ENCODE assay signal across 15 cellular contexts in the genomic region with DNA sequence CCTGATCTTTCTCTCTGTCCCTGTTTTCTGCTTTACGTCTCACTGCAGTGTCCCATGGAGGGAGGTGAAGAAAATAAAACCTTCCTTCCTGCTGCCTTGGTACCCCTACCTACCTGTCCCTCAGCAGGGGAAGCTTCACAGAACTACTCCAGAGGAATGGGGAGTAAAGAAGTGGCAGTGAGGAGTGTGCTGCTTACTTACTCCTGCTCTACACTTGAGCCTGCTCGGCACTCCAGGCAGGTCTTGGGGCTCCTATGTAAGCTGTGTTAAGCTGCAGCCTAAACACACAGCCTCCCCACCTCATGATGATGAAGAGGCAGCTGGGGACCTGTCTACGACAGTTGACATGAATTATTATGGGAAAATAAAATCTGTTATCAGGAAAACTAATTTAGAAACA.
DNase-seq lines count a peak whose midpoint lies in the region; ATAC-seq, FAIRE-seq and TF ChIP-seq lines count a peak whose summit lies in the region.
"Had no signal": no experiment of that assay in that cellular context is flagged by ENCODE, and none has a peak within 500 bp of the region (broad histone marks: within the 10 kb centered on the region; RNA-seq: fewer than 3 reads in every experiment).

No MANE protein-coding gene starts in this region.

- FAIRE-seq in bronchial epithelial cell (lab: Jason Lieb, UNC), result peak; percentile 23
- FAIRE-seq: A549 had no signal

- H3K4me3 ChIP-seq in RWPE2 (ENCODE audit: severe bottlenecking) (no peak overlapping the region), bronchial epithelial cell (ENCODE audit: low read depth, low read length) (no peak overlapping the region), esophagus muscularis mucosa (no peak overlapping the region)
- H3K4me3 ChIP-seq: A549, GM23338 had no signal

- TF ChIP-seq CTCF in H9 (conservative IDR thresholded peaks at IDR 0.05), result no peak
- TF ChIP-seq CTCF in RWPE2 (IDR thresholded peaks at IDR 0.05; ENCODE audit: poor library complexity, severe bottlenecking), result no peak
- no peak for TF ChIP-seq CTCF in bronchial epithelial cell (IDR thresholded peaks at IDR 0.05; ENCODE audit: insufficient read depth, low read length, severe bottlenecking)
- no peak for TF ChIP-seq CTCF in progenitor cell of endocrine pancreas (IDR thresholded peaks at IDR 0.05; ENCODE audit: unreplicated experiment)
- TF ChIP-seq CTCF in esophagus muscularis mucosa (IDR thresholded peaks at IDR 0.05), result no peak

- H3K9me3 ChIP-seq in H9 (ENCODE audit: control insufficient read depth, low read depth, low read length), result no peaks in the 10 kb centered on the region
- H3K9me3 ChIP-seq in RWPE2 (ENCODE audit: severe bottlenecking), result peaks cover 4% of the 10 kb centered on the region
- H3K9me3 ChIP-seq in esophagus muscularis mucosa, result peaks cover 0 to 12% (median 9%) of the 10 kb centered on the region in 4 donors
- H3K9me3 ChIP-seq: Caco-2 had no signal

- H3K27me3 Mint-ChIP-seq in H9 (ENCODE audit: low read depth) (no peaks in the 10 kb centered on the region), progenitor cell of endocrine pancreas (no peaks in the 10 kb centered on the region)
- H3K27me3 Mint-ChIP-seq: CD8-positive, alpha-beta memory T cell; IgD-negative memory B cell had no signal

- no peak for TF ChIP-seq POLR2A in esophagus muscularis mucosa (IDR thresholded peaks at IDR 0.05; ENCODE audit: low read depth)

- DNase-seq in H9 (no peak), RWPE2 (ENCODE audit: low spot score) (no peak), bronchial epithelial cell (ENCODE audit: low read depth) (no peak), progenitor cell of endocrine pancreas (ENCODE audit: low spot score, unreplicated experiment) (no peak), esophagus muscularis mucosa (ENCODE audit: extremely low spot score) (no peak), DMS53 treated with DMSO at 0.1 percent for 48 hours (lab: John Stamatoyannopoulos, UW; ENCODE audit: unreplicated experiment) (no peak)
- DNase-seq: Caco-2; CD8-positive, alpha-beta memory T cell; DMS53; H7; KG1 had no signal

- no peaks in the 10 kb centered on the region for H3K4me1 Mint-ChIP-seq in H9
- no peaks in the 10 kb centered on the region for H3K4me1 Mint-ChIP-seq in progenitor cell of endocrine pancreas (ENCODE audit: low read depth)
- H3K4me1 Mint-ChIP-seq: CD8-positive, alpha-beta memory T cell; GM23338 had no signal

- H2BK15ac ChIP-seq in H9 (ENCODE audit: low read depth, low read length), result no peak overlapping the region

- no CpG with 5 or more reads among the region's 3 CpGs for WGBS in H9 (ENCODE audit: extremely low coverage, insufficient read length, low lambda C conversion rate)
- WGBS in esophagus muscularis mucosa, result 87% methylated on average over 3 of the region's 3 CpGs

- no peak overlapping the region for H3K18ac ChIP-seq in H9 (ENCODE audit: insufficient read length, low read depth, low read length)

- no peak overlapping the region for H2BK20ac ChIP-seq in H9 (ENCODE audit: low read depth, low read length, poor library complexity, severe bottlenecking)

- no peak overlapping the region for H3K4me2 ChIP-seq in H9 (ENCODE audit: insufficient read depth, insufficient read length, low read length)
- H3K4me2 ChIP-seq: A549, GM23338 had no signal

- no peak overlapping the region for H3T11ph ChIP-seq in H9 (ENCODE audit: low read length)

- H4K20me1 ChIP-seq in H9 (ENCODE audit: control insufficient read depth, insufficient read depth, insufficient read length), result no peaks in the 10 kb centered on the region

- H2BK5ac ChIP-seq in H9 (ENCODE audit: insufficient read length, low read length), result no peak overlapping the region

- H3K79me1 ChIP-seq in H9 (ENCODE audit: insufficient read depth, low read depth, low read length, poor library complexity, severe bottlenecking), result no peaks in the 10 kb centered on the region

- intact Hi-C loops in esophagus muscularis mucosa (cut with DNase I), result no loop called here

- no peak overlapping the region for H3K4ac ChIP-seq in H9 (ENCODE audit: low read depth, low read length)

- H3K27me3 ChIP-seq in H9 (ENCODE audit: insufficient read depth, low read length) (no peaks in the 10 kb centered on the region), RWPE2 (ENCODE audit: insufficient read depth, poor library complexity, severe bottlenecking) (no peaks in the 10 kb centered on the region), bronchial epithelial cell (ENCODE audit: control insufficient read depth, insufficient read depth, low read length) (no peaks in the 10 kb centered on the region), esophagus muscularis mucosa (no peaks in the 10 kb centered on the region)

- H3K9ac ChIP-seq in H9 (ENCODE audit: extremely low read depth, insufficient read length, low read length), result no peak overlapping the region

- no peaks in the 10 kb centered on the region for H3K4me1 ChIP-seq in H9 (ENCODE audit: insufficient read depth, low read length)
- no peaks in the 10 kb centered on the region for H3K4me1 ChIP-seq in RWPE2 (ENCODE audit: insufficient read depth, poor library complexity, severe bottlenecking)
- H3K4me1 ChIP-seq in esophagus muscularis mucosa, result no peaks in the 10 kb centered on the region
- H3K4me1 ChIP-seq: A549, Caco-2 had no signal

- H4K8ac ChIP-seq in H9 (replicated peaks; ENCODE audit: insufficient read length, low read depth, low read length), result no peak overlapping the region

- no peak overlapping the region for H2BK120ac ChIP-seq in H9 (ENCODE audit: low read depth, low read length, poor library complexity, severe bottlenecking)

- no peak overlapping the region for H2AFZ ChIP-seq in H9 (ENCODE audit: low read length)
- H2AFZ ChIP-seq: GM23338 had no signal

- ATAC-seq in RWPE2 (ENCODE audit: low read depth) (peak; percentile 22; the same call in 1 of the 3 replicates), GM18873 (IDR thresholded peaks at IDR 0.05; ENCODE audit: low FRiP score, unreplicated experiment) (no peak)
- ATAC-seq: GM23338 had no signal

- TF ChIP-seq EP300 in esophagus muscularis mucosa (IDR thresholded peaks at IDR 0.05), result no peak

- no peak overlapping the region for H3K14ac ChIP-seq in H9 (ENCODE audit: insufficient read depth, low read length)

- H3K27ac Mint-ChIP-seq in H9, result peak overlapping the region in 2 of 3 experiments; percentile 9 to 66; a peak in 3 of 7 replicates
- H3K27ac Mint-ChIP-seq in progenitor cell of endocrine pancreas, result peak overlapping the region; percentile 86
- H3K27ac Mint-ChIP-seq: CD8-positive, alpha-beta memory T cell; GM23338; IgD-negative memory B cell had no signal

- no peak overlapping the region for H2AK5ac ChIP-seq in H9 (ENCODE audit: insufficient read length, low read length)

- no peak overlapping the region for H2BK12ac ChIP-seq in H9 (ENCODE audit: insufficient read length, low read depth, low read length)

- H3K4me3 Mint-ChIP-seq in H9 (no peak overlapping the region), progenitor cell of endocrine pancreas (ENCODE audit: low read depth) (no peak overlapping the region)
- H3K4me3 Mint-ChIP-seq: CD8-positive, alpha-beta memory T cell; GM23338; IgD-negative memory B cell had no signal

- no peaks in the 10 kb centered on the region for H3K23me2 ChIP-seq in H9 (ENCODE audit: insufficient read length, low read depth, low read length, poor library complexity, severe bottlenecking)

- H4K91ac ChIP-seq in H9 (ENCODE audit: insufficient read length, low read depth, low read length), result no peak overlapping the region

- H3K27ac ChIP-seq in H9 (ENCODE audit: insufficient read length, low read depth, low read length) (no peak overlapping the region), RWPE2 (ENCODE audit: poor library complexity, severe bottlenecking) (no peak overlapping the region), esophagus muscularis mucosa (replicated peaks in 1 of 4) (no peak overlapping the region)
- H3K27ac ChIP-seq: A549 had no signal

- no peak overlapping the region for H4K5ac ChIP-seq in H9 (ENCODE audit: insufficient read length, low read depth, low read length)

- H3K36me3 Mint-ChIP-seq in H9 (ENCODE audit: insufficient read depth in 1 of 3, low read depth in 3 of 3), result peaks cover 55 to 66% (median 63%) of the 10 kb centered on the region in 3 experiments
- peaks cover 45% of the 10 kb centered on the region for H3K36me3 Mint-ChIP-seq in progenitor cell of endocrine pancreas (ENCODE audit: insufficient read depth)

- H3K79me2 ChIP-seq in H9 (ENCODE audit: insufficient read depth, low read length), result no peaks in the 10 kb centered on the region; the same call in 1 of the 2 replicates

- H3K23ac ChIP-seq in H9 (ENCODE audit: insufficient read length, low read depth, low read length), result no peak overlapping the region

- H3K36me3 ChIP-seq in RWPE2 (ENCODE audit: low read depth) (peaks cover 97% of the 10 kb centered on the region), bronchial epithelial cell (ENCODE audit: control insufficient read depth, insufficient read depth, low read length) (peaks cover 6% of the 10 kb centered on the region), esophagus muscularis mucosa (peaks cover 17 to 90% (median 65%) of the 10 kb centered on the region in 4 donors)

- no peak overlapping the region for H3K56ac ChIP-seq in H9 (ENCODE audit: insufficient read length, low read depth, low read length)

- H3K9me3 Mint-ChIP-seq in H9 (peaks cover 7 to 12% of the 10 kb centered on the region in 2 experiments; a peak in 4 of 5 replicates), progenitor cell of endocrine pancreas (ENCODE audit: low read depth) (peaks cover 13% of the 10 kb centered on the region)
